Comparison of ENCODE assay signal across 11 cellular contexts in the genomic region with DNA sequence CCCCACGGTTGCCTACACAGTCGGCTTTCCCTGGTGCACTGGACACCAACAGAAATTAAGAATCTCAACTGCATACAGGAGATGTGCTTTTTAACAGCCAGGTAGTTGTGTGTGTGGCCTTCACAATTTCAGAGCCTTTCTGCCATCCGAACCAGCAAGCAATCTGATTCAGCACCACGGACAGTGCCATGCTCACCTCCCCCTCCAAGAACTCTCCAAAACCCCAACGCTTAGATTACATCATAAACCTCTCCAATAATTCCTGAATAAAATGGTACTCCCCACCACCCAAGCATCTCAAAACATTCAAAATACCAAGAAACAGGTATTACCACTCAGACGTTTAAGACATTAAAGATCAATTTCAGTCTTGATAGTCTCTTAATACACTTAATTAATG. TPM values are rescaled to one million over a fixed set of nuclear protein-coding genes. Genes with fewer than 3 reads are reported as not detected.
DNase-seq lines count a peak whose midpoint lies in the region; ATAC-seq and TF ChIP-seq lines count a peak whose summit lies in the region.
"Had no signal": no experiment of that assay in that cellular context is flagged by ENCODE, and none has a peak within 500 bp of the region (broad histone marks: within the 10 kb centered on the region; RNA-seq: fewer than 3 reads in every experiment).

No MANE protein-coding gene starts in this region.

- peaks cover 13% of the 10 kb centered on the region for H3K4me1 Mint-ChIP-seq in MCF 10A (ENCODE audit: insufficient read depth, unreplicated experiment)
- H3K4me1 Mint-ChIP-seq in activated CD8-positive, alpha-beta memory T cell treated with anti-CD3 and anti-CD28 coated beads, Interleukin-2, amount 10 ng/mL, durations not matched to agents 7 days and 5 days, result peaks cover 41% of the 10 kb centered on the region

- ATAC-seq in activated CD8-positive, alpha-beta memory T cell treated with anti-CD3 and anti-CD28 coated beads, Interleukin-2, amount 10 ng/mL, durations not matched to agents 7 days and 5 days, result no peak
- ATAC-seq in GM21528 (IDR thresholded peaks at IDR 0.05; ENCODE audit: low FRiP score, unreplicated experiment), result no peak

- POLR2A ChIA-PET in MCF 10A (lab: Yijun Ruan, JAX), result no interaction called here

- DNase-seq in MCF 10A (ENCODE audit: unreplicated experiment) (peak; percentile 56), breast epithelium (ENCODE audit: low spot score in 2 of 2) (no peak), glomerular visceral epithelial cell (ENCODE audit: extremely low spot score) (peak; percentile 13), HuH-7.5 (ENCODE audit: low spot score) (no peak), NCI-H2029 treated with DMSO at 0.1 percent for 48 hours (lab: John Stamatoyannopoulos, UW) (no peak)
- peak; percentile 59 for DNase-seq in activated CD8-positive, alpha-beta memory T cell treated with anti-CD3 and anti-CD28 coated beads, Interleukin-2, amount 10 ng/mL, durations not matched to agents 7 days and 5 days
- peak; percentile 36 to 40 for DNase-seq in stimulated activated CD4-positive, alpha-beta T cell treated with anti-CD3 and anti-CD28 coated beads, Interleukin-1b, Interleukin-23, amount 100 ng/mL, for 4 hours (ENCODE audit: low read depth in 2 of 2)

- H3K27ac ChIP-seq in breast epithelium, result no peak overlapping the region
- H3K27ac ChIP-seq: BLaER1 treated with 17β-estradiol and CSF1 and Interleukin-3, amounts not matched to agents 10 nM and 100 nM; neutrophil had no signal

- H3K9me3 ChIP-seq in breast epithelium, result no peaks in the 10 kb centered on the region
- H3K9me3 ChIP-seq: BLaER1 treated with 17β-estradiol and CSF1 and Interleukin-3, amounts not matched to agents 10 nM and 100 nM; neutrophil had no signal

- no peak for TF ChIP-seq POLR2A in breast epithelium (IDR thresholded peaks at IDR 0.05)

- BruUV-seq in MCF 10A (replicated peaks; lab: Mats Ljungman, UMichigan), result no TSS peak

- CTCF ChIA-PET in MCF 10A (lab: Yijun Ruan, JAX), result interaction anchor here (0.5 to 1.9 kb wide), 4 partner anchors 17 to 198 kb away, joined by 3 to 9 read pairs (median 3); no protein-coding TSS in a partner anchor
- CTCF ChIA-PET in activated CD8-positive, alpha-beta memory T cell treated with anti-CD3 and anti-CD28 coated beads, Interleukin-2, amount 10 ng/mL, durations not matched to agents 7 days and 5 days (lab: Charles Lee), result interaction anchor here (1.2 kb wide), 2 partner anchors 9 to 10 kb away, joined by 3 read pairs; no protein-coding TSS in a partner anchor

- H3K4me3 Mint-ChIP-seq in MCF 10A (ENCODE audit: unreplicated experiment), result no peak overlapping the region
- H3K4me3 Mint-ChIP-seq in activated CD8-positive, alpha-beta memory T cell treated with anti-CD3 and anti-CD28 coated beads, Interleukin-2, amount 10 ng/mL, durations not matched to agents 7 days and 5 days, result no peak overlapping the region

- H3K27me3 ChIP-seq in breast epithelium, result no peaks in the 10 kb centered on the region
- H3K27me3 ChIP-seq: BLaER1 treated with 17β-estradiol and CSF1 and Interleukin-3, amounts not matched to agents 10 nM and 100 nM; neutrophil had no signal

- no peak for TF ChIP-seq CTCF in MCF 10A (IDR thresholded peaks at IDR 0.05; ENCODE audit: unreplicated experiment)
- no peak for TF ChIP-seq CTCF in breast epithelium (IDR thresholded peaks at IDR 0.05)

- H3K36me3 ChIP-seq in breast epithelium, result no peaks in the 10 kb centered on the region

- intact Hi-C loops in MCF 10A (cut with micrococcal nuclease) (loop anchor here (10.0 kb wide), 1 partner anchor 163 kb away; a partner anchor contains a TSS), breast epithelium (cut with DNase I; ENCODE audit: low total_unique reads) (no loop called here)

- peaks cover 39% of the 10 kb centered on the region for H3K36me3 Mint-ChIP-seq in MCF 10A (ENCODE audit: insufficient read depth, unreplicated experiment)
- H3K36me3 Mint-ChIP-seq in activated CD8-positive, alpha-beta memory T cell treated with anti-CD3 and anti-CD28 coated beads, Interleukin-2, amount 10 ng/mL, durations not matched to agents 7 days and 5 days, result peaks cover 30% of the 10 kb centered on the region

- H3K9me3 Mint-ChIP-seq in MCF 10A (ENCODE audit: unreplicated experiment), result no peaks in the 10 kb centered on the region
- no peaks in the 10 kb centered on the region for H3K9me3 Mint-ChIP-seq in activated CD8-positive, alpha-beta memory T cell treated with anti-CD3 and anti-CD28 coated beads, Interleukin-2, amount 10 ng/mL, durations not matched to agents 7 days and 5 days (ENCODE audit: low read depth)

- H3K4me3 ChIP-seq in breast epithelium, result no peak overlapping the region
- H3K4me3 ChIP-seq: BLaER1 treated with 17β-estradiol and CSF1 and Interleukin-3, amounts not matched to agents 10 nM and 100 nM had no signal

- H3K4me1 ChIP-seq in breast epithelium, result no peaks in the 10 kb centered on the region

- H3K27me3 Mint-ChIP-seq in MCF 10A (ENCODE audit: insufficient read depth, unreplicated experiment), result no peaks in the 10 kb centered on the region
- H3K27me3 Mint-ChIP-seq in activated CD8-positive, alpha-beta memory T cell treated with anti-CD3 and anti-CD28 coated beads, Interleukin-2, amount 10 ng/mL, durations not matched to agents 7 days and 5 days, result no peaks in the 10 kb centered on the region

- H3K27ac Mint-ChIP-seq in MCF 10A (ENCODE audit: low read depth, unreplicated experiment), result no peak overlapping the region
- no peak overlapping the region for H3K27ac Mint-ChIP-seq in activated CD8-positive, alpha-beta memory T cell treated with anti-CD3 and anti-CD28 coated beads, Interleukin-2, amount 10 ng/mL, durations not matched to agents 7 days and 5 days

RNA-seq across cellular contexts. Expression of a gene that starts 31.8 kb away (rescaled TPM):
- total RNA-seq in MCF 10A (2022) (81.2 and 108 TPM in 2 replicates), breast epithelium (100 to 1,000 TPM in 2 of 3 donors, 10 to 100 TPM in 1; 87.9 to 156 (median 118) TPM)
- 100 to 1,000 TPM; 159 to 179 TPM for total RNA-seq in activated CD8-positive, alpha-beta memory T cell treated with anti-CD3 and anti-CD28 coated beads, Interleukin-2, amount 10 ng/mL, durations not matched to agents 7 days and 5 days

RNA-seq across cellular contexts. Expression of a gene that starts 49.7 kb away (rescaled TPM):
- total RNA-seq in MCF 10A (2022), result not detected in 2 replicates
- not detected for total RNA-seq in breast epithelium
- total RNA-seq in activated CD8-positive, alpha-beta memory T cell treated with anti-CD3 and anti-CD28 coated beads, Interleukin-2, amount 10 ng/mL, durations not matched to agents 7 days and 5 days, result not detected
- total RNA-seq: T-helper 1 cell treated with Interleukin-12 subunit alpha and Interleukin-12 subunit beta and Interleukin-4 antibody, amounts not matched to agents 30 ng/mL and 1 ng/mL, for 36 hours had no signal

Comparison
In these comparisons a context has a peak if more than half of its experiments do, and no peak if none do; other contexts are left out.
1. DNase-seq: peak in MCF 10A (single experiment), activated CD8-positive, alpha-beta memory T cell treated with anti-CD3 and anti-CD28 coated beads, Interleukin-2, amount 10 ng/mL, durations not matched to agents 7 days and 5 days (single experiment), glomerular visceral epithelial cell (single experiment) and stimulated activated CD4-positive, alpha-beta T cell treated with anti-CD3 and anti-CD28 coated beads, Interleukin-1b, Interleukin-23, amount 100 ng/mL, for 4 hours (2 of 2); none in breast epithelium (0 of 2), HuH-7.5 (single experiment) and NCI-H2029 treated with DMSO at 0.1 percent for 48 hours (single experiment).